ENCODE assay signal across 8 cellular contexts in genomic region chr11:4393209-4394196, GRCh38. TPM values are rescaled to one million over a fixed set of nuclear protein-coding genes. Genes with fewer than 3 reads are reported as not detected.
DNase-seq lines count a peak whose midpoint lies in the region; ATAC-seq and TF ChIP-seq lines count a peak whose summit lies in the region.

Gene TRIM21, minus strand, starts transcription at chr11:4393702. Its CDS starts 3,293 bp downstream, at chr11:4390409.

- peaks cover 32% of the 10 kb centered on the region for H3K4me1 Mint-ChIP-seq in activated CD4-positive, alpha-beta memory T cell treated with anti-CD3 and anti-CD28 coated beads for 36 hours (ENCODE audit: low read depth)

- peaks cover 11% of the 10 kb centered on the region for H3K4me1 ChIP-seq in lower lobe of right lung

- H3K36me3 Mint-ChIP-seq in activated CD4-positive, alpha-beta memory T cell treated with anti-CD3 and anti-CD28 coated beads for 36 hours, result peaks cover 35% of the 10 kb centered on the region

- peaks cover 13% of the 10 kb centered on the region for H3K27me3 Mint-ChIP-seq in activated CD4-positive, alpha-beta memory T cell treated with anti-CD3 and anti-CD28 coated beads for 36 hours

- intact Hi-C loops in activated CD4-positive, alpha-beta memory T cell treated with anti-CD3 and anti-CD28 coated beads for 36 hours (cut with micrococcal nuclease), result loop anchor here (1.0 to 2.0 kb wide), 3 partner anchors 100 to 215 kb away; partner anchors contain the start of gene TRIM68
- intact Hi-C loops in lower lobe of right lung (cut with DNase I), result no loop called here

- H3K4me3 Mint-ChIP-seq in activated CD4-positive, alpha-beta memory T cell treated with anti-CD3 and anti-CD28 coated beads for 36 hours, result peak within 1 kb of the TSS; percentile 90

- H3K27me3 ChIP-seq in lower lobe of right lung (ENCODE audit: low read depth), result peaks cover 6% of the 10 kb centered on the region

- H3K9me3 ChIP-seq in lower lobe of right lung, result no peaks in the 10 kb centered on the region

- CTCF ChIA-PET in activated CD4-positive, alpha-beta memory T cell treated with anti-CD3 and anti-CD28 coated beads for 36 hours (lab: Charles Lee), result interaction anchor here (1.0 kb wide), 1 partner anchor 206 kb away, joined by 4 read pairs; no protein-coding TSS in a partner anchor

- peak; percentile 100 for ATAC-seq in GM18868 (IDR thresholded peaks at IDR 0.05; ENCODE audit: unreplicated experiment)
- peak; percentile 100 for ATAC-seq in HG03108 (IDR thresholded peaks at IDR 0.05; ENCODE audit: unreplicated experiment)
- peak; percentile 99 to 100 for ATAC-seq in lower lobe of right lung

- H3K27ac ChIP-seq in lower lobe of right lung, result peak within 1 kb of the TSS; percentile 93

- no peak for TF ChIP-seq CTCF in lower lobe of right lung (IDR thresholded peaks at IDR 0.05)

- DNase-seq in AG08395 (ENCODE audit: low spot score) (peak; percentile 93), NCI-H748 (lab: John Stamatoyannopoulos, UW; ENCODE audit: unreplicated experiment) (peak; percentile 75), lower lobe of right lung (peak; percentile 87)
- peak; percentile 95 for DNase-seq in activated CD4-positive, alpha-beta memory T cell treated with anti-CD3 and anti-CD28 coated beads for 36 hours
- peak; percentile 73 for DNase-seq in effector CD4-positive, alpha-beta T cell
- DNase-seq in stimulated activated CD4-positive, alpha-beta T cell treated with anti-CD3 and anti-CD28 coated beads, TNF-alpha, amount 100 ng/mL, for 24 hours (ENCODE audit: low read depth in 3 of 3), result peak; percentile 77 to 88 (median 79)

- peak within 1 kb of the TSS; percentile 81 for H3K4me3 ChIP-seq in lower lobe of right lung

- peak within 1 kb of the TSS; percentile 91 for H3K27ac Mint-ChIP-seq in activated CD4-positive, alpha-beta memory T cell treated with anti-CD3 and anti-CD28 coated beads for 36 hours

- peaks cover 5% of the 10 kb centered on the region for H3K9me3 Mint-ChIP-seq in activated CD4-positive, alpha-beta memory T cell treated with anti-CD3 and anti-CD28 coated beads for 36 hours

- peaks cover 20% of the 10 kb centered on the region for H3K36me3 ChIP-seq in lower lobe of right lung

- POLR2A ChIA-PET in activated CD4-positive, alpha-beta memory T cell treated with anti-CD3 and anti-CD28 coated beads for 36 hours (lab: Charles Lee), result interaction anchor here (0.5 to 0.7 kb wide), 3 partner anchors 17 to 253 kb away, joined by 3 to 4 read pairs (median 3); no protein-coding TSS in a partner anchor

RNA-seq across cellular contexts. Expression of gene TRIM21, which starts in this region (rescaled TPM):
- 10 to 100 TPM; 39.2 to 40.3 TPM for total RNA-seq in activated CD4-positive, alpha-beta memory T cell treated with anti-CD3 and anti-CD28 coated beads for 36 hours
- 42.2 TPM for total RNA-seq in lower lobe of right lung

Comparison
In these comparisons a context has a peak if more than half of its experiments do, and no peak if none do; other contexts are left out.
1. Peak in every context shown above with its lines: DNase-seq, ATAC-seq, H3K4me3 ChIP-seq and H3K27ac ChIP-seq.